8 cellular contexts compared by ENCODE assay signal in the genomic region with DNA sequence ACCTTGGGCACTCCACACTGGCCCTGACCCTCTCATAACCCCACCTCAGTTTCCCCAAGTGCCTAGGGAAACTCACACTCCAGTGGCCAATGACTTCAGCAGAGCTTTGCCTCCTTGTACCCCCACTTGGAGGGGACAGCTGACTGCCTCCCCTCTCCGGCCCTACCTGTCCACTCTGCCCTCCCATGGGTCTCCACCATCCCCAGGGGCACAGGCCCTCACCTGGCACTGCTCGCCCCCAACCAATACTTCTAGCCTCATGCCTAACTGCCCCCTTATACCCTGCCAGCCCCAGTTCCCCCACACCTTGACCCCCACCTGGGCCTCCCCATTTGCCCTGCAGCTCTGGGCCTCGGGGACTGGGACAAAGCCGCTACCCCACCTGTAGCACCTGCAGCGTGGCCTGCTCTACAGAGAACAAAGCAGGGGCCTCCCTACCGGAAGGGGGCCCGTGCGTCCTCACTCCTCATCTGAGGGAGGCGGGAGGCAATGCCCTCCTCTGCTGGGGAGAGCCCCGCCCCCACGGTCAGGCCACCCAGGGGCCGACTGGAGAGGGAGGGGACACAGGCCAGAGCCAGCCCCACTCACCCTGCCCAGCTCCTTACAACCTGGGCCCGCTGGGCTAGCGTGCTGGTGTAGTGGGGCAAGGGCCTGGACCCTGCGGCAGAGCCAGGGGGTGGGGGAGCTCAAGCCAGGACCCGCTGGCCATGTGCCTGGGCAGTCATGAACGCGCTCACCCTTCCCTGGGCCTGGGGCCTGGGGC. TPM values are rescaled to one million over a fixed set of nuclear protein-coding genes. Genes with fewer than 3 reads are reported as not detected.
A peak's percentile ranks its signal among the peaks of the same experiment; 100 is the strongest.
DNase-seq lines count a peak whose midpoint lies in the region; ATAC-seq, FAIRE-seq and TF ChIP-seq lines count a peak whose summit lies in the region.
"Had no signal": no experiment of that assay in that cellular context is flagged by ENCODE, and none has a peak within 500 bp of the region (broad histone marks: within the 10 kb centered on the region; RNA-seq: fewer than 3 reads in every experiment).

No MANE protein-coding gene starts in this region.

- no peak for TF ChIP-seq POLR2A in gastroesophageal sphincter (IDR thresholded peaks at IDR 0.05)

- H3K4me3 ChIP-seq in gastroesophageal sphincter (peak overlapping the region in 1 of 2 donors; percentile 33), subcutaneous abdominal adipose tissue (ENCODE audit: low read depth in 1 of 5, low read length in 5 of 5) (peak overlapping the region in 2 of 5 donors; percentile 34 to 49)

- peak overlapping the region in 3 of 5 donors; percentile 62 to 81 (median 70) for H3K9ac ChIP-seq in subcutaneous abdominal adipose tissue (ENCODE audit: low read length in 5 of 5)

- no peaks in the 10 kb centered on the region for H3K9me3 ChIP-seq in gastroesophageal sphincter
- no peaks in the 10 kb centered on the region for H3K9me3 ChIP-seq in subcutaneous abdominal adipose tissue (ENCODE audit: control insufficient read depth in 5 of 5, low read length in 5 of 5)

- H3K27ac ChIP-seq in gastroesophageal sphincter = peak overlapping the region; percentile 64 to 94 (median 90)
- peak overlapping the region; percentile 92 for H3K27ac ChIP-seq in subcutaneous abdominal adipose tissue (ENCODE audit: low read depth, low read length)

- peaks cover 0 to 4% of the 10 kb centered on the region in 2 donors for H3K36me3 ChIP-seq in gastroesophageal sphincter
- peaks cover 0 to 4% (median 0%) of the 10 kb centered on the region in 5 donors for H3K36me3 ChIP-seq in subcutaneous abdominal adipose tissue (ENCODE audit: control insufficient read depth in 5 of 5, insufficient read depth in 5 of 5, low read length in 5 of 5)

- DNase-seq in NCI-H510A (lab: John Stamatoyannopoulos, UW) (peak; percentile 96), NCI-H446 (lab: John Stamatoyannopoulos, UW) (no peak), HuH-7 (ENCODE audit: low spot score) (no peak), RCC 7860 (ENCODE audit: low spot score) (no peak)
- DNase-seq: activated naive CD4-positive, alpha-beta T cell treated with Interleukin-2 at 50 U/mL for 16 hours; small intestine had no signal

- H3K27me3 ChIP-seq in gastroesophageal sphincter (no peaks in the 10 kb centered on the region), subcutaneous abdominal adipose tissue (ENCODE audit: control insufficient read depth in 5 of 5, insufficient read depth in 4 of 5, low read length in 5 of 5) (no peaks in the 10 kb centered on the region)

- TF ChIP-seq EP300 in gastroesophageal sphincter (IDR thresholded peaks at IDR 0.05) = no peak

- 31 to 67% methylated on average over 1 to 3 of the region's 18 CpGs for WGBS in gastroesophageal sphincter (ENCODE audit: low coverage in 1 of 2), 2 donors

- no peak for ATAC-seq in gastroesophageal sphincter

- H3K4me1 ChIP-seq in gastroesophageal sphincter = peaks cover 7 to 98% (median 93%) of the 10 kb centered on the region in 3 donors
- peaks cover 5 to 81% (median 57%) of the 10 kb centered on the region in 5 donors for H3K4me1 ChIP-seq in subcutaneous abdominal adipose tissue (ENCODE audit: control insufficient read depth in 5 of 5, insufficient read depth in 5 of 5, low read length in 5 of 5)

- FAIRE-seq in RCC 7860 (lab: Jason Lieb, UNC) = no peak
- FAIRE-seq: small intestine had no signal

- no peak for TF ChIP-seq CTCF in gastroesophageal sphincter (IDR thresholded peaks at IDR 0.05)

RNA-seq across cellular contexts. Expression of a gene that starts 8.2 kb away (rescaled TPM):
- 100 to 1,000 TPM in 3 of 4 donors, 10 to 100 TPM in 1; 58.6 to 259 (median 172) TPM for total RNA-seq in gastroesophageal sphincter

RNA-seq across cellular contexts. Expression of a gene that starts 28.0 kb away (rescaled TPM):
- 1,000 to 10,000 TPM in 3 of 4 donors, 100 to 1,000 TPM in 1; 383 to 2,881 (median 2,372) TPM for total RNA-seq in gastroesophageal sphincter

RNA-seq across cellular contexts. Expression of a gene that starts 48.2 kb away (rescaled TPM):
- 1 to 10 TPM; 2.7 to 9.8 (median 3.8) TPM for total RNA-seq in gastroesophageal sphincter

RNA-seq across cellular contexts. Expression of a gene that starts 56.1 kb away (rescaled TPM):
- total RNA-seq in gastroesophageal sphincter = 100 to 1,000 TPM; 131 to 182 (median 151) TPM
